ENCODE assay signal across 21 cellular contexts in the genomic region with DNA sequence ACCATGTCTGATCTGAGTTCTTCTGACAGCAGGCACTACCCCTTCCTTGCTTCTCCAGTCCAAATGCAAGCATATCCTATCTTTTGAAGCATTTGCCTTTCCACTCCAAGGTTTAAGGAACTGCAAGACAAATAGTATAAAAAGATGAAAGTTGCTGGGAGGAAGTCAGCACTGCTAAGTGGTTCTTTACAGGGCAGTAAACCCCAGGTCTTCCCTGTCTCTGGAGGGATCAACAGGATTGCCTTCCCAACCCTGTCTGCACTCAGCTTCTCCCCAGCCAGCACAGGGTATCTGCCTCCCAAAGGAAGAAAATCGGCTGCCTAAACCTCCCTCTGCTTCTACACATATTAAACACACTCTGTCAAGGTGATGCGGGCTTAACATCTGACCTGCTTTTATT. TPM values are rescaled to one million over a fixed set of nuclear protein-coding genes. Genes with fewer than 3 reads are reported as not detected.
DNase-seq lines count a peak whose midpoint lies in the region; ATAC-seq, FAIRE-seq and TF ChIP-seq lines count a peak whose summit lies in the region.
"Had no signal": no experiment of that assay in that cellular context is flagged by ENCODE, and none has a peak within 500 bp of the region (broad histone marks: within the 10 kb centered on the region; RNA-seq: fewer than 3 reads in every experiment).

No MANE protein-coding gene starts in this region.

- H4K8ac ChIP-seq in H1 (ENCODE audit: extremely low read depth, insufficient read depth, low read length): no peak overlapping the region

- no peaks in the 10 kb centered on the region for H3K79me2 ChIP-seq in PC-3 (ENCODE audit: low read length)
- no peaks in the 10 kb centered on the region for H3K79me2 ChIP-seq in H1 (ENCODE audit: control insufficient read depth in 1 of 2, insufficient read depth in 2 of 2, low read length in 2 of 2)
- no peaks in the 10 kb centered on the region for H3K79me2 ChIP-seq in neural progenitor cell (ENCODE audit: low read depth)

- CTCF ChIA-PET in PC-3 (lab: Charles Lee) (no interaction called here), H1 (lab: Charles Lee; ENCODE audit: partially characterized antibody) (interaction anchor here (0.5 kb wide), 1 partner anchor 18 kb away, joined by 6 read pairs; no protein-coding TSS in a partner anchor)

- no TSS peak for BruUV-seq in PC-3 (replicated peaks; lab: Mats Ljungman, UMichigan)

- H3K4me1 Mint-ChIP-seq in neural progenitor cell: peaks cover 43% of the 10 kb centered on the region
- H3K4me1 Mint-ChIP-seq: B cell had no signal

- H3K9me3 Mint-ChIP-seq in neural progenitor cell: peaks cover 4% of the 10 kb centered on the region
- H3K9me3 Mint-ChIP-seq: CD8-positive, alpha-beta T cell had no signal

- H3K27me3 ChIP-seq in PC-3 (ENCODE audit: low read length) (no peaks in the 10 kb centered on the region), H1 (replicated peaks in 1 of 4; ENCODE audit: control insufficient read depth in 3 of 4, extremely low read depth in 1 of 4, insufficient read depth in 3 of 4, low read length in 3 of 4) (no peaks in the 10 kb centered on the region), neural progenitor cell (no peaks in the 10 kb centered on the region)
- H3K27me3 ChIP-seq: BLaER1 had no signal

- no peak for TF ChIP-seq EP300 in H1 (IDR thresholded peaks at IDR 0.05; ENCODE audit: borderline replicate concordance in 1 of 2, low read depth in 2 of 2, low read length in 2 of 2)

- no peak overlapping the region for H4K5ac ChIP-seq in H1 (ENCODE audit: insufficient read length, low read depth, low read length)

- no peak overlapping the region for H3K56ac ChIP-seq in H1 (replicated peaks; ENCODE audit: insufficient read length, low read depth, low read length)

- H2BK5ac ChIP-seq in H1 (ENCODE audit: low read depth, low read length): no peak overlapping the region

- peak overlapping the region; percentile 89; the same call in 1 of the 2 replicates for H2BK15ac ChIP-seq in H1 (ENCODE audit: low read length)

- no peak overlapping the region for H3K18ac ChIP-seq in H1 (ENCODE audit: extremely low read depth, low read length)

- no peak overlapping the region for H3K27ac Mint-ChIP-seq in neural progenitor cell
- H3K27ac Mint-ChIP-seq: B cell; CD4-positive, CD25-positive, alpha-beta regulatory T cell; CD8-positive, alpha-beta T cell had no signal

- FAIRE-seq in H1 (lab: Jason Lieb, UNC): no peak
- FAIRE-seq: D721Med, GM12878, GM19239, H54 had no signal

- H3K27ac ChIP-seq in PC-3 (ENCODE audit: low read length) (no peak overlapping the region), H1 (ENCODE audit: low read depth, low read length) (no peak overlapping the region), neural progenitor cell (no peak overlapping the region)
- H3K27ac ChIP-seq: BLaER1, C4-2B, GM23248 had no signal

- no peak overlapping the region for H3K4ac ChIP-seq in H1 (replicated peaks; ENCODE audit: insufficient read length, low read depth, low read length)

- H3K4me3 ChIP-seq in PC-3 (ENCODE audit: low read length) (no peak overlapping the region), H1 (ENCODE audit: extremely low read depth in 1 of 4, insufficient read depth in 2 of 4, low read depth in 3 of 4, low read length in 4 of 4) (no peak overlapping the region), neural progenitor cell (no peak overlapping the region)
- H3K4me3 ChIP-seq: BLaER1, GM12878, GM23248 had no signal

- H2AK5ac ChIP-seq in H1 (ENCODE audit: low read depth, low read length): 0 out of 2 replicates have a peak overlapping the region, but pooled peaks have one; percentile 89

- H3K23ac ChIP-seq in H1 (ENCODE audit: insufficient read length): no peak overlapping the region

- intact Hi-C loops in PC-3 (cut with micrococcal nuclease): no loop called here

- ATAC-seq in PC-3: peak; percentile 35; the same call in 1 of the 2 replicates
- ATAC-seq: CD8-positive, alpha-beta T cell; GM12878 had no signal

- H3K4me1 ChIP-seq in PC-3 (ENCODE audit: insufficient read depth, low read length) (no peaks in the 10 kb centered on the region), H1 (replicated peaks in 1 of 4; ENCODE audit: control insufficient read depth in 3 of 4, insufficient read depth in 4 of 4, low read length in 3 of 4) (peaks cover 2 to 22% (median 10%) of the 10 kb centered on the region in 4 experiments; a peak in 6 of 7 replicates), neural progenitor cell (peaks cover 25% of the 10 kb centered on the region)
- H3K4me1 ChIP-seq: BLaER1 had no signal

- H3K36me3 Mint-ChIP-seq in neural progenitor cell: no peaks in the 10 kb centered on the region
- H3K36me3 Mint-ChIP-seq: CD4-positive, CD25-positive, alpha-beta regulatory T cell; CD8-positive, alpha-beta T cell had no signal

- H2BK120ac ChIP-seq in H1 (replicated peaks; ENCODE audit: low read depth, low read length): no peak overlapping the region

- peak overlapping the region; percentile 26 for H3K4me3 Mint-ChIP-seq in neural progenitor cell
- H3K4me3 Mint-ChIP-seq: B cell; CD4-positive, CD25-positive, alpha-beta regulatory T cell; CD8-positive, alpha-beta T cell had no signal

- no peaks in the 10 kb centered on the region for H3K36me3 ChIP-seq in PC-3 (ENCODE audit: low read depth, low read length)
- H3K36me3 ChIP-seq in H1 (ENCODE audit: control insufficient read depth in 2 of 4, insufficient read depth in 4 of 4, low read length in 3 of 4): no peaks in the 10 kb centered on the region
- H3K36me3 ChIP-seq in neural progenitor cell: no peaks in the 10 kb centered on the region
- H3K36me3 ChIP-seq: BLaER1 had no signal

- peaks cover 3% of the 10 kb centered on the region for H3K27me3 Mint-ChIP-seq in neural progenitor cell (ENCODE audit: insufficient read depth, low read depth)

- TF ChIP-seq CTCF in PC-3 (conservative IDR thresholded peaks at IDR 0.05; ENCODE audit: low read depth, low read length) (no peak), H1 (IDR thresholded peaks at IDR 0.05; ENCODE audit: control extremely low read depth in 1 of 3, insufficient read depth in 1 of 3, low read depth in 1 of 3, low read length in 3 of 3) (no peak), neural progenitor cell (IDR thresholded peaks at IDR 0.05) (no peak)

- no peak overlapping the region for H2AFZ ChIP-seq in PC-3 (ENCODE audit: low read length)
- no peak overlapping the region for H2AFZ ChIP-seq in H1 (ENCODE audit: low read length)
- H2AFZ ChIP-seq in neural progenitor cell (replicated peaks): no peak overlapping the region
- H2AFZ ChIP-seq: GM23248 had no signal

- no peak for TF ChIP-seq RAD21 in H1 (IDR thresholded peaks at IDR 0.05 in 1 of 2, conservative IDR thresholded peaks at IDR 0.05 in 1 of 2; ENCODE audit: low read depth in 2 of 2, low read length in 2 of 2)

- H3K23me2 ChIP-seq in H1 (ENCODE audit: low read depth, low read length): no peaks in the 10 kb centered on the region; the same call in 1 of the 2 replicates

- DNase-seq in PC-3 (no peak), H1 (ENCODE audit: low read depth in 1 of 2, low spot score in 2 of 2) (no peak), neural progenitor cell (ENCODE audit: low spot score) (no peak), cerebellum (ENCODE audit: low spot score) (no peak), medulla oblongata (ENCODE audit: extremely low spot score) (no peak)
- no peak for DNase-seq in stimulated activated CD8-positive, alpha-beta memory T cell treated with anti-CD3 and anti-CD28 coated beads, Interleukin-4, amount 100 ng/mL, for 48 hours
- DNase-seq: CD4-positive, CD25-positive, alpha-beta regulatory T cell; CD8-positive, alpha-beta T cell; DMS 273 treated with DMSO at 0.1 percent for 48 hours; DMS79; EL; GDM1; GM23248; HCEC 1CT had no signal

- H3K9me2 ChIP-seq in PC-3 (replicated peaks; ENCODE audit: low read length): no peaks in the 10 kb centered on the region

- H3K9ac ChIP-seq in PC-3 (ENCODE audit: low read length) (no peak overlapping the region), H1 (replicated peaks in 1 of 4; ENCODE audit: extremely low read depth in 1 of 4, low read depth in 3 of 4, low read length in 3 of 4) (no peak overlapping the region), neural progenitor cell (no peak overlapping the region)
- H3K9ac ChIP-seq: BLaER1, GM23248 had no signal

- H3F3A ChIP-seq in PC-3 (ENCODE audit: low read length, unreplicated experiment) (no peaks in the 10 kb centered on the region), neural progenitor cell (ENCODE audit: low read depth) (peaks cover 17% of the 10 kb centered on the region)

- H3K14ac ChIP-seq in H1 (ENCODE audit: insufficient read length): no peak overlapping the region

- POLR2A ChIA-PET in PC-3 (lab: Charles Lee; ENCODE audit: unreplicated experiment) (no interaction called here), H1 (lab: Charles Lee; ENCODE audit: partially characterized antibody) (interaction anchor here (1.4 kb wide), 1 partner anchor 44 kb away, joined by 5 read pairs; no protein-coding TSS in a partner anchor)

- WGBS in H1 (ENCODE audit: extremely low coverage in 1 of 2, insufficient coverage in 1 of 2, insufficient read length in 1 of 2, insufficient replicate concordance in 2 of 2, low coverage in 1 of 2, low lambda C conversion rate in 2 of 2, missing lambda C conversion rate in 1 of 2), 2 experiments: 95% methylated on average over 2 of the region's 2 CpGs; no CpG with 5 or more reads in 1 of the 2 experiments

- no peak for TF ChIP-seq POLR2A in H1 (IDR thresholded peaks at IDR 0.05; ENCODE audit: control extremely low read depth in 1 of 2, low read depth in 2 of 2, low read length in 2 of 2)

- H3K9me3 ChIP-seq in PC-3 (ENCODE audit: low read length) (no peaks in the 10 kb centered on the region), H1 (ENCODE audit: insufficient read depth in 2 of 2, low read depth in 1 of 2, low read length in 1 of 2) (no peaks in the 10 kb centered on the region; a peak in 1 of 4 replicates), neural progenitor cell (ENCODE audit: low read depth) (no peaks in the 10 kb centered on the region)
- H3K9me3 ChIP-seq: BLaER1 had no signal

- H4K91ac ChIP-seq in H1 (replicated peaks; ENCODE audit: insufficient read length, low read length): no peak overlapping the region

- H2BK12ac ChIP-seq in H1 (ENCODE audit: low read depth, low read length): peak overlapping the region; percentile 56; the same call in 1 of the 2 replicates

- no peaks in the 10 kb centered on the region for H3K79me1 ChIP-seq in H1 (ENCODE audit: low read depth, low read length)

- no peak overlapping the region for H3K4me2 ChIP-seq in PC-3 (ENCODE audit: low read length)
- no peak overlapping the region for H3K4me2 ChIP-seq in H1 (ENCODE audit: insufficient read depth in 1 of 2, low read depth in 2 of 2, low read length in 2 of 2)
- no peak overlapping the region for H3K4me2 ChIP-seq in neural progenitor cell
- H3K4me2 ChIP-seq: BLaER1 had no signal

- H2BK20ac ChIP-seq in H1 (ENCODE audit: low read length): 0 out of 2 replicates have a peak overlapping the region, but pooled peaks have one; percentile 62

- H4K20me1 ChIP-seq in PC-3 (ENCODE audit: low read length) (no peaks in the 10 kb centered on the region), H1 (replicated peaks in 1 of 2; ENCODE audit: control insufficient read depth in 1 of 2, insufficient read depth in 2 of 2, low read length in 2 of 2) (no peaks in the 10 kb centered on the region), neural progenitor cell (ENCODE audit: low read depth) (no peaks in the 10 kb centered on the region)
- H4K20me1 ChIP-seq: BLaER1 had no signal

RNA-seq across cellular contexts. Expression of a gene that starts 46.8 kb away (rescaled TPM):
- total RNA-seq in PC-3 (2014; rRNA removed): 119 and 151 TPM in 2 replicates
- total RNA-seq in H1 (2021; fragmentation: NEBNext Ultra II Directional; extraction: Animal tissue kit (Norgen Biotek cat#: 25700)): 4.9 and 5.2 TPM in 2 replicates
- 1.9 and 3.3 TPM in 2 replicates for polyA plus RNA-seq in H1 (2011; rRNA removed)
- polyA plus RNA-seq in H1 (2011; cell fraction: cytosol; rRNA removed): 1.6 TPM
- 2.7 TPM for polyA plus RNA-seq in H1 (2011; cell fraction: nucleus; rRNA removed)
- 2.7 to 4.0 TPM (median 3.3 TPM) in 4 replicates for polyA plus RNA-seq in H1 (2012, experiment 1 of 2)
- 2.6 TPM for polyA plus RNA-seq in H1 (2012, experiment 2 of 2)
- polyA plus RNA-seq in H1 (2013, experiment 1 of 2): 2.1 TPM
- 2.2 TPM for polyA plus RNA-seq in H1 (2013, experiment 2 of 2)
- 0.71 and 1.4 TPM in 2 replicates for polyA minus RNA-seq in H1 (2011; rRNA and poly(A)+ RNA removed)
- 4.8 TPM for polyA minus RNA-seq in H1 (2011; cell fraction: cytosol; rRNA and poly(A)+ RNA removed)
- polyA minus RNA-seq in H1 (2011; cell fraction: nucleus; rRNA and poly(A)+ RNA removed): 2.8 TPM
- total RNA-seq in neural progenitor cell (ENCODE audit: low replicate concordance): 10.6 and 12.7 TPM in 2 replicates
- total RNA-seq in cerebellum: 22.3 TPM
- total RNA-seq: B cell; CD4-positive, CD25-positive, alpha-beta regulatory T cell; CD8-positive, alpha-beta T cell had no signal
- polyA plus RNA-seq: CD4-positive, CD25-positive, alpha-beta regulatory T cell had no signal
